Comparison of ENCODE assay signal across 28 cellular contexts in genomic region chr14:25463475-25463874, GRCh38.
A peak's percentile ranks its signal among the peaks of the same experiment; 100 is the strongest.
DNase-seq lines count a peak whose midpoint lies in the region; ATAC-seq, FAIRE-seq and TF ChIP-seq lines count a peak whose summit lies in the region.
"Had no signal": no experiment of that assay in that cellular context is flagged by ENCODE, and none has a peak within 500 bp of the region (broad histone marks: within the 10 kb centered on the region; RNA-seq: fewer than 3 reads in every experiment).

No MANE protein-coding gene starts in this region.

- no peaks in the 10 kb centered on the region for H3F3A ChIP-seq in neural cell (ENCODE audit: insufficient read depth, low read length, poor library complexity, severe bottlenecking)

- no peak overlapping the region for H3K9ac ChIP-seq in HUES6 (ENCODE audit: low read length)
- no peak overlapping the region for H3K9ac ChIP-seq in NT2/D1 (ENCODE audit: insufficient read length, low read depth)
- H3K9ac ChIP-seq in neural cell (ENCODE audit: low read length): no peak overlapping the region

- no peak for FAIRE-seq in GM12892 (lab: Jason Lieb, UNC)
- FAIRE-seq: A549, GM18507 had no signal

- no peaks in the 10 kb centered on the region for H3K79me2 ChIP-seq in neural cell (replicated peaks; ENCODE audit: insufficient read depth, low read length)

- no peak for TF ChIP-seq RAD21 in neural cell (conservative IDR thresholded peaks at IDR 0.05)

- H3K4me3 ChIP-seq in HUES6 (ENCODE audit: low read depth, low read length): no peak overlapping the region; the same call in 1 of the 2 replicates
- H3K4me3 ChIP-seq in NT2/D1 (ENCODE audit: insufficient read length, low read depth): no peak overlapping the region
- H3K4me3 ChIP-seq in neural cell (ENCODE audit: low read length): peak overlapping the region; percentile 14
- no peak overlapping the region for H3K4me3 ChIP-seq in gastrocnemius medialis
- H3K4me3 ChIP-seq: A549, SJSA1 had no signal

- ATAC-seq in gastrocnemius medialis: no peak
- ATAC-seq: A549; CD8-positive, alpha-beta T cell; T-cell had no signal

- TF ChIP-seq POLR2A in gastrocnemius medialis (IDR thresholded peaks at IDR 0.05) (no peak), GM12892 (IDR thresholded peaks at IDR 0.05; ENCODE audit: low read depth, low read length) (no peak)

- H3K9me3 ChIP-seq in HUES6 (ENCODE audit: control insufficient read depth, insufficient read depth, low read depth, low read length): no peaks in the 10 kb centered on the region; the same call in none of the 2 replicates
- H3K9me3 ChIP-seq in NT2/D1 (ENCODE audit: insufficient read depth, low read length): no peaks in the 10 kb centered on the region
- H3K9me3 ChIP-seq in neural cell (ENCODE audit: low read length): no peaks in the 10 kb centered on the region
- no peaks in the 10 kb centered on the region for H3K9me3 ChIP-seq in gastrocnemius medialis
- H3K9me3 ChIP-seq: A549, SJSA1 had no signal

- no peak overlapping the region for H3K4me2 ChIP-seq in neural cell (ENCODE audit: low read length)
- H3K4me2 ChIP-seq: A549 had no signal

- no peaks in the 10 kb centered on the region for H3K9me2 ChIP-seq in neural cell (ENCODE audit: insufficient read depth, low read length)

- H3K27ac ChIP-seq in HUES6 (ENCODE audit: low read depth, low read length) (peak overlapping the region; percentile 49; the same call in 1 of the 2 replicates), neural cell (ENCODE audit: low read length) (peak overlapping the region; percentile 51), gastrocnemius medialis (no peak overlapping the region)
- H3K27ac ChIP-seq: A549, C4-2B, SJSA1 had no signal

- intact Hi-C loops in gastrocnemius medialis (cut with DNase I; ENCODE audit: low total_unique reads): no loop called here

- H2AFZ ChIP-seq in neural cell (ENCODE audit: low read depth, low read length): no peak overlapping the region

- H4K20me1 ChIP-seq in neural cell (ENCODE audit: insufficient read depth): no peaks in the 10 kb centered on the region

- no peak for TF ChIP-seq EP300 in neural cell (conservative IDR thresholded peaks at IDR 0.05; ENCODE audit: poor library complexity, severe bottlenecking)

- H3K27me3 ChIP-seq in HUES6 (ENCODE audit: control insufficient read depth, insufficient read depth, low read length) (no peaks in the 10 kb centered on the region), NT2/D1 (ENCODE audit: insufficient read depth, insufficient read length) (no peaks in the 10 kb centered on the region), neural cell (ENCODE audit: insufficient read depth, low read depth, low read length) (no peaks in the 10 kb centered on the region), gastrocnemius medialis (no peaks in the 10 kb centered on the region)
- H3K27me3 ChIP-seq: SJSA1 had no signal

- in situ Hi-C loops in gastrocnemius medialis (cut with MboI; ENCODE audit: low sequenced_read_pairs in 4 of 4): no loop called here
- in situ Hi-C loops in ACHN (cut with HindIII; ENCODE audit: low pct_ligation_motif_present, low pct_unique_long_range_greater_than_20kb, low sequenced_read_pairs): no loop called here

- TF ChIP-seq CTCF in neural cell (IDR thresholded peaks at IDR 0.05; ENCODE audit: poor library complexity, severe bottlenecking) (no peak), gastrocnemius medialis (IDR thresholded peaks at IDR 0.05 in 4 of 5, conservative IDR thresholded peaks at IDR 0.05 in 1 of 5) (no peak)

- peak; percentile 23 for DNase-seq in COLO829 (ENCODE audit: low spot score)
- DNase-seq in NT2/D1 (ENCODE audit: low read depth, low spot score): peak; percentile 25
- DNase-seq in gastrocnemius medialis: no peak
- DNase-seq in pons (ENCODE audit: low spot score): no peak
- DNase-seq in GM12892 (ENCODE audit: insufficient read length): no peak
- no peak for DNase-seq in ACHN
- DNase-seq: CD8-positive, alpha-beta T cell; GOT3; HCEC 1CT; KBM-7; MV-4-11; NCI-H1417; NCI-H1694; NCI-H2081; NCI-H2171 treated with DMSO at 0.1 percent for 48 hours; NCI-H345; NCI-H510A treated with DMSO at 0.1 percent for 48 hours; NCI-H82; NK-92 treated with Interleukin-12 subunit alpha and Interleukin-12 subunit beta, amount 100 ng/mL, for 24 hours; Right ventricle myocardium superior; RPMI8226; T-cell had no signal

- H3K4me1 ChIP-seq in HUES6 (ENCODE audit: control insufficient read depth, insufficient read depth, low read length) (peaks cover 11% of the 10 kb centered on the region), NT2/D1 (ENCODE audit: insufficient read depth, insufficient read length) (no peaks in the 10 kb centered on the region), gastrocnemius medialis (no peaks in the 10 kb centered on the region)
- H3K4me1 ChIP-seq: A549, SJSA1 had no signal

- H3K36me3 ChIP-seq in HUES6 (ENCODE audit: control insufficient read depth, insufficient read depth, low read length) (no peaks in the 10 kb centered on the region), NT2/D1 (ENCODE audit: insufficient read depth, insufficient read length, low read length) (no peaks in the 10 kb centered on the region), neural cell (ENCODE audit: insufficient read depth, low read length) (no peaks in the 10 kb centered on the region), gastrocnemius medialis (no peaks in the 10 kb centered on the region)
- H3K36me3 ChIP-seq: SJSA1 had no signal

TF ChIP-seq in neural cell, 6 proteins besides CTCF, POLR2A, EP300 and RAD21:
- TF ChIP-seq SMC3 (conservative IDR thresholded peaks at IDR 0.05; ENCODE audit: poor library complexity) (no peak), POLR2AphosphoS5 (IDR thresholded peaks at IDR 0.05) (no peak), TAF1 (IDR thresholded peaks at IDR 0.05; ENCODE audit: low read depth) (no peak), MXI1 (conservative IDR thresholded peaks at IDR 0.05; ENCODE audit: poor library complexity, severe bottlenecking) (no peak), REST (IDR thresholded peaks at IDR 0.05; ENCODE audit: borderline replicate concordance) (no peak), EZH2 (IDR thresholded peaks at IDR 0.05; ENCODE audit: borderline replicate concordance, insufficient read depth, low read length, poor library complexity, severe bottlenecking) (no peak)
TF ChIP-seq in neural cell: peak in this region for 0.

Comparison
In these comparisons a context has a peak if more than half of its experiments do, and no peak if none do; other contexts are left out.
1. DNase-seq: peak in COLO829 (single experiment) and NT2/D1 (single experiment); none in gastrocnemius medialis (0 of 2), pons (single experiment), GM12892 (single experiment) and ACHN (single experiment).
2. H3K27ac ChIP-seq: peak in HUES6 (single experiment) and neural cell (single experiment); none in gastrocnemius medialis (0 of 4).